In genomic region chr16:14284371-14284770, GRCh38 we compare ENCODE assay signal across 11 cellular contexts.
A peak's percentile ranks its signal among the peaks of the same experiment; 100 is the strongest.
DNase-seq lines count a peak whose midpoint lies in the region; ATAC-seq, FAIRE-seq and TF ChIP-seq lines count a peak whose summit lies in the region.
"Had no signal": no experiment of that assay in that cellular context is flagged by ENCODE, and none has a peak within 500 bp of the region (broad histone marks: within the 10 kb centered on the region; RNA-seq: fewer than 3 reads in every experiment).

No MANE protein-coding gene starts in this region.

- H2AFZ ChIP-seq in HCT116 (ENCODE audit: low read depth, low read length, poor library complexity, severe bottlenecking) (peak overlapping the region; percentile 94), keratinocyte (ENCODE audit: control insufficient read depth, low read length) (no peak overlapping the region)

- peak overlapping the region; percentile 68 to 88 (median 83) for H3K4me2 ChIP-seq in BLaER1 treated with 17β-estradiol and CSF1 and Interleukin-3, amounts not matched to agents 10 nM and 100 nM
- peak overlapping the region; percentile 79 for H3K4me2 ChIP-seq in HCT116 (ENCODE audit: low read length)
- H3K4me2 ChIP-seq in keratinocyte (ENCODE audit: control insufficient read depth, extremely low read depth, insufficient read depth, low read depth, low read length): peak overlapping the region; percentile 93

- no peaks in the 10 kb centered on the region for H3K36me3 Mint-ChIP-seq in T-helper 17 cell (ENCODE audit: low read depth)

- H3K4me1 ChIP-seq in BLaER1 treated with 17β-estradiol and CSF1 and Interleukin-3, amounts not matched to agents 10 nM and 100 nM: peaks cover 17 to 32% (median 26%) of the 10 kb centered on the region in 10 experiments
- H3K4me1 ChIP-seq in HCT116 (ENCODE audit: control insufficient read depth in 1 of 2, insufficient read depth in 2 of 2, low read length in 2 of 2) (peaks cover 3 to 9% of the 10 kb centered on the region in 2 experiments; a peak in 2 of 4 replicates), keratinocyte (ENCODE audit: control insufficient read depth, extremely low read depth, insufficient read depth, low read length) (peaks cover 6% of the 10 kb centered on the region)
- H3K4me1 ChIP-seq: parathyroid adenoma had no signal

- peak overlapping the region in 9 of 10 experiments; percentile 72 to 94 (median 78); a peak in 15 of 20 replicates for H3K4me3 ChIP-seq in BLaER1 treated with 17β-estradiol and CSF1 and Interleukin-3, amounts not matched to agents 10 nM and 100 nM
- peak overlapping the region; percentile 64 to 66; a peak in 3 of 4 replicates for H3K4me3 ChIP-seq in HCT116 (replicated peaks in 1 of 2; ENCODE audit: low read depth in 1 of 2, low read length in 2 of 2)
- no peak overlapping the region for H3K4me3 ChIP-seq in keratinocyte (ENCODE audit: control insufficient read depth in 2 of 3, extremely low read depth in 1 of 3, insufficient read depth in 2 of 3, low read depth in 1 of 3, low read length in 3 of 3)

- TF ChIP-seq POLR2A in HCT116 (IDR thresholded peaks at IDR 0.05; ENCODE audit: borderline replicate concordance, extremely low read depth, insufficient read depth, insufficient read length): no peak

- POLR2A ChIA-PET in HCT116 (lab: Charles Lee): no interaction called here

- H3K27me3 Mint-ChIP-seq in T-helper 17 cell: no peaks in the 10 kb centered on the region
- H3K27me3 Mint-ChIP-seq: activated T-cell treated with anti-CD3 and anti-CD28 coated beads, Interleukin-2, amount 50 U/mL, for 24 hours had no signal

- peak overlapping the region; percentile 8 for H3K27ac Mint-ChIP-seq in T-helper 17 cell

- no peak for TF ChIP-seq RAD21 in HCT116 (IDR thresholded peaks at IDR 0.05; ENCODE audit: low read depth)

- no peak for TF ChIP-seq CTCF in HCT116 (IDR thresholded peaks at IDR 0.05 in 2 of 3, conservative IDR thresholded peaks at IDR 0.05 in 1 of 3; ENCODE audit: borderline replicate concordance in 1 of 3, insufficient read depth in 1 of 3, low read depth in 2 of 3, low read length in 2 of 3)
- no peak for TF ChIP-seq CTCF in keratinocyte (optimal IDR thresholded peaks at IDR 0.05 in 1 of 3, IDR thresholded peaks at IDR 0.05 in 1 of 3, conservative IDR thresholded peaks at IDR 0.05 in 1 of 3; ENCODE audit: extremely low read depth in 1 of 3, insufficient read depth in 2 of 3, low read length in 3 of 3)
- TF ChIP-seq CTCF in GM10266 (IDR thresholded peaks at IDR 0.05; ENCODE audit: control insufficient read depth, insufficient read depth, low read depth, missing control alignments): no peak

- H3K79me2 ChIP-seq in HCT116 (ENCODE audit: insufficient read depth, low read length) (no peaks in the 10 kb centered on the region), keratinocyte (ENCODE audit: control insufficient read depth, insufficient read depth, low read length) (no peaks in the 10 kb centered on the region)
- H3K79me2 ChIP-seq: parathyroid adenoma had no signal

- H3K9me3 ChIP-seq in BLaER1 treated with 17β-estradiol and CSF1 and Interleukin-3, amounts not matched to agents 10 nM and 100 nM (replicated peaks in 1 of 11): peaks cover 10 to 16% (median 14%) of the 10 kb centered on the region in 11 experiments
- H3K9me3 ChIP-seq in HCT116 (ENCODE audit: control insufficient read depth in 1 of 2, insufficient read depth in 1 of 2, low read depth in 1 of 2, low read length in 2 of 2) (peaks cover 5 to 7% of the 10 kb centered on the region in 2 experiments; a peak in 3 of 4 replicates), T-helper 17 cell (ENCODE audit: control insufficient read depth, low read length, poor library complexity, severe bottlenecking) (no peaks in the 10 kb centered on the region), keratinocyte (ENCODE audit: control insufficient read depth, low read depth, low read length) (peaks cover 3% of the 10 kb centered on the region)

- intact Hi-C loops in HCT116 (cut with micrococcal nuclease): no loop called here

- no peak for ATAC-seq in HCT116
- ATAC-seq in T-helper 17 cell: no peak
- ATAC-seq in GM19397 (IDR thresholded peaks at IDR 0.05; ENCODE audit: unreplicated experiment): no peak

- H3K27ac ChIP-seq in BLaER1 treated with 17β-estradiol and CSF1 and Interleukin-3, amounts not matched to agents 10 nM and 100 nM: no peak overlapping the region
- H3K27ac ChIP-seq in HCT116 (ENCODE audit: low read depth, low read length): no peak overlapping the region
- no peak overlapping the region for H3K27ac ChIP-seq in keratinocyte (ENCODE audit: control insufficient read depth, insufficient read depth, low read length)

- peaks cover 0 to 5% (median 0%) of the 10 kb centered on the region in 11 experiments; a peak in 1 of 22 replicates for H4K20me1 ChIP-seq in BLaER1 treated with 17β-estradiol and CSF1 and Interleukin-3, amounts not matched to agents 10 nM and 100 nM
- no peaks in the 10 kb centered on the region for H4K20me1 ChIP-seq in HCT116 (ENCODE audit: insufficient read depth)
- no peaks in the 10 kb centered on the region for H4K20me1 ChIP-seq in keratinocyte (ENCODE audit: control insufficient read depth, extremely low read depth, insufficient read depth, low read length)

- RAD21 ChIA-PET in HCT116 (lab: Charles Lee; ENCODE audit: low non-redundant PET in 1 of 2, low total read pairs in 2 of 2, uncharacterized antibody in 2 of 2, unreplicated experiment in 2 of 2): no interaction called here

- no peaks in the 10 kb centered on the region for H3K9me1 ChIP-seq in keratinocyte (ENCODE audit: control insufficient read depth, extremely low read depth, insufficient read depth, low read length)

- FAIRE-seq in keratinocyte (lab: Jason Lieb, UNC): no peak

- dilution Hi-C loops in keratinocyte (cut with MboI; ENCODE audit: extremely low pct_ligation_motif_present, low sequenced_read_pairs): no loop called here

- peak overlapping the region in 1 of 11 experiments; percentile 81; a peak in 2 of 22 replicates for H3K9ac ChIP-seq in BLaER1 treated with 17β-estradiol and CSF1 and Interleukin-3, amounts not matched to agents 10 nM and 100 nM
- H3K9ac ChIP-seq in HCT116 (ENCODE audit: low read length): no peak overlapping the region
- no peak overlapping the region for H3K9ac ChIP-seq in keratinocyte (ENCODE audit: control insufficient read depth, extremely low read depth, insufficient read depth, low read length)
- H3K9ac ChIP-seq: parathyroid adenoma had no signal

- H3K4me1 Mint-ChIP-seq in T-helper 17 cell: peaks cover 13% of the 10 kb centered on the region

- no TSS peak for BruUV-seq in HCT116 (replicated peaks; lab: Mats Ljungman, UMichigan)

- CTCF ChIA-PET in HCT116 (lab: Charles Lee): interaction anchor here (1.9 to 3.5 kb wide), 2 partner anchors 362 to 388 kb away, joined by 4 to 43 read pairs; no protein-coding TSS in a partner anchor

- DNase-seq in HCT116 (ENCODE audit: low read depth, low spot score) (no peak), T-helper 17 cell (no peak), keratinocyte (ENCODE audit: low read depth, low spot score) (no peak), NCI-H1092 treated with DMSO at 0.1 percent for 48 hours (lab: John Stamatoyannopoulos, UW) (no peak), GM10266 (ENCODE audit: extremely low spot score) (no peak)
- DNase-seq in stimulated activated CD4-positive, alpha-beta T cell treated with anti-CD3 and anti-CD28 coated beads, Interleukin-2, amount 100 ng/mL, for 24 hours: no peak
- DNase-seq: activated T-cell treated with anti-CD3 and anti-CD28 coated beads, Interleukin-2, amount 50 U/mL, for 24 hours; NCI-H1930 had no signal

- H3K27me3 ChIP-seq in BLaER1 treated with 17β-estradiol and CSF1 and Interleukin-3, amounts not matched to agents 10 nM and 100 nM: no peaks in the 10 kb centered on the region
- H3K27me3 ChIP-seq in HCT116 (ENCODE audit: insufficient read depth, low read length) (no peaks in the 10 kb centered on the region), keratinocyte (ENCODE audit: control insufficient read depth, extremely low read depth, insufficient read depth, low read length) (no peaks in the 10 kb centered on the region)

- H3K36me3 ChIP-seq in BLaER1 treated with 17β-estradiol and CSF1 and Interleukin-3, amounts not matched to agents 10 nM and 100 nM: peaks cover 0 to 1% (median 0%) of the 10 kb centered on the region in 11 experiments; a peak in 1 of 22 replicates
- H3K36me3 ChIP-seq in HCT116 (ENCODE audit: control insufficient read depth in 1 of 2, insufficient read depth in 2 of 2, low read length in 2 of 2) (no peaks in the 10 kb centered on the region), keratinocyte (ENCODE audit: control insufficient read depth in 2 of 2, extremely low read depth in 1 of 2, insufficient read depth in 2 of 2, low read length in 2 of 2) (no peaks in the 10 kb centered on the region)

- no peak overlapping the region for H3K4me3 Mint-ChIP-seq in T-helper 17 cell

- H3K9me2 ChIP-seq in HCT116 (ENCODE audit: insufficient read depth): no peaks in the 10 kb centered on the region

TF ChIP-seq in HCT116, 20 proteins besides CTCF, POLR2A, EP300 and RAD21:
- TF ChIP-seq EZH2 (IDR thresholded peaks at IDR 0.05): no peak
- no peak for TF ChIP-seq SRF (IDR thresholded peaks at IDR 0.05; ENCODE audit: low read depth)
- no peak for TF ChIP-seq JUND (IDR thresholded peaks at IDR 0.05)

Comparison
In these comparisons a context has a peak if more than half of its experiments do, and no peak if none do; other contexts are left out.
1. H3K4me3 ChIP-seq: peak in BLaER1 treated with 17β-estradiol and CSF1 and Interleukin-3, amounts not matched to agents 10 nM and 100 nM (9 of 10) and HCT116 (2 of 2); none in keratinocyte (0 of 3).
2. Peak in every context shown above with its lines, with median percentiles within 50 percentile points of each other: H3K4me2 ChIP-seq.